Comparison of ENCODE assay signal across 9 cellular contexts in the genomic region with DNA sequence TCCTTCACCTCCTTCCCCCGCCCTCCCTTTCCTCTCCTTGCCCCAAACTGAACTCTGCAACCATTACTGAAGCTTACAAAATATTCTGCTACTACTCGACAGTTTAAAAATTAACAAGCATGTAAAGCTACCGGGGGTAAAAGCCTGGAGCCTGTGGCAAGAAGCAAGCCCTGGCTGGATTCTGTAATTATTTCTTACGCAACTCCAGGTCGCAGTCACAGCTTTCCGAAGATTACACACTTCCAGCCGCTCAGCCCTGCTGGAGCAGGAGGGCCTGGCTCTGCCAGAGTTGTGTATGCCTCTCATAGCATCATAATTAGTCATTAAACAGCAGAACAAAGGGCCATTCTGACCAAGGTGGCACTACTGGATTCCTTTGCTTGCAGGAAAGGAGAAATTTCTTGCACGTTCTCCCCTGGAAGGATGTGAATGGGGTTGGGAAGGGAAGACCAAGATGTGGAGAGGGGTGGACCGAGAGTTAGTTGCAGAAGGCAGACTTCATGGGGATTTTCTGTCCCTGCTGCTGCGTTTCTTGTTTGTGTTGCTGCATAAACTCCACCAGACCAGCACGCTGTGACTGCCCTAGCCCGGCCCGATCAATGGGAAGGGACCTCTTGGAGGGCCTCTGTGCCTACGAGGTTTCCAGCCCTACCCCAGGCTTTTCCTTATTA. TPM values are rescaled to one million over a fixed set of nuclear protein-coding genes. Genes with fewer than 3 reads are reported as not detected.
DNase-seq lines count a peak whose midpoint lies in the region; TF ChIP-seq lines count a peak whose summit lies in the region.
"Had no signal": no experiment of that assay in that cellular context is flagged by ENCODE, and none has a peak within 500 bp of the region (broad histone marks: within the 10 kb centered on the region; RNA-seq: fewer than 3 reads in every experiment).

No MANE protein-coding gene starts in this region.

- no peaks in the 10 kb centered on the region for H3K36me3 ChIP-seq in esophagus muscularis mucosa

- no peak overlapping the region for H3K4me3 Mint-ChIP-seq in activated T-helper 1 cell treated with anti-CD3 and anti-CD28 coated beads, Interleukin-12 subunit alpha, Interleukin-12 subunit beta, Interleukin-2, Interleukin-4 antibody, amounts not matched to agents 30 ng/mL and 10 ng/mL and 1 ng/mL, durations not matched to agents 14 hours and 24 hours and 36 hours

- H3K27ac ChIP-seq in esophagus muscularis mucosa (replicated peaks in 1 of 4) = peak overlapping the region; percentile 49 to 68 (median 58)

- H3K27ac Mint-ChIP-seq in activated T-helper 1 cell treated with anti-CD3 and anti-CD28 coated beads, Interleukin-12 subunit alpha, Interleukin-12 subunit beta, Interleukin-2, Interleukin-4 antibody, amounts not matched to agents 30 ng/mL and 10 ng/mL and 1 ng/mL, durations not matched to agents 14 hours and 24 hours and 36 hours = no peak overlapping the region

- H3K27me3 ChIP-seq in esophagus muscularis mucosa = no peaks in the 10 kb centered on the region

- peaks cover 6 to 20% (median 18%) of the 10 kb centered on the region in 4 donors for H3K4me1 ChIP-seq in esophagus muscularis mucosa

- H3K36me3 Mint-ChIP-seq in activated T-helper 1 cell treated with anti-CD3 and anti-CD28 coated beads, Interleukin-12 subunit alpha, Interleukin-12 subunit beta, Interleukin-2, Interleukin-4 antibody, amounts not matched to agents 30 ng/mL and 10 ng/mL and 1 ng/mL, durations not matched to agents 14 hours and 24 hours and 36 hours (ENCODE audit: low read depth) = no peaks in the 10 kb centered on the region

- H3K4me1 Mint-ChIP-seq in activated T-helper 1 cell treated with anti-CD3 and anti-CD28 coated beads, Interleukin-12 subunit alpha, Interleukin-12 subunit beta, Interleukin-2, Interleukin-4 antibody, amounts not matched to agents 30 ng/mL and 10 ng/mL and 1 ng/mL, durations not matched to agents 14 hours and 24 hours and 36 hours (ENCODE audit: low read depth) = no peaks in the 10 kb centered on the region

- DNase-seq in Daoy (ENCODE audit: low read depth) (peak; percentile 90), NOMO-1 treated with DMSO at 0.1 percent for 48 hours (lab: John Stamatoyannopoulos, UW; ENCODE audit: unreplicated experiment) (peak; percentile 94), esophagus muscularis mucosa (ENCODE audit: extremely low spot score) (peak; percentile 92), non-pigmented ciliary epithelial cell (ENCODE audit: low read depth) (peak; percentile 47), UCSD-AML1 (lab: John Stamatoyannopoulos, UW; ENCODE audit: unreplicated experiment) (no peak), GM13977 (ENCODE audit: low spot score) (no peak), dermis blood vessel endothelial cell (no peak)
- no peak for DNase-seq in activated T-helper 1 cell treated with anti-CD3 and anti-CD28 coated beads, Interleukin-12 subunit alpha, Interleukin-12 subunit beta, Interleukin-2, Interleukin-4 antibody, amounts not matched to agents 30 ng/mL and 10 ng/mL and 1 ng/mL, durations not matched to agents 14 hours and 24 hours and 36 hours (ENCODE audit: low spot score)

- TF ChIP-seq CTCF in esophagus muscularis mucosa (IDR thresholded peaks at IDR 0.05) (no peak), GM13977 (IDR thresholded peaks at IDR 0.05; ENCODE audit: extremely low read depth, insufficient read depth, missing control alignments) (no peak)

- 59% methylated on average over 14 of the region's 14 CpGs for WGBS in esophagus muscularis mucosa

- in situ Hi-C loops in GM13977 (cut with MboI; ENCODE audit: low pct_unique_long_range_greater_than_20kb, low sequenced_read_pairs, unreplicated experiment) = no loop called here

- H3K9me3 ChIP-seq in esophagus muscularis mucosa = no peaks in the 10 kb centered on the region

- no peak for TF ChIP-seq POLR2A in esophagus muscularis mucosa (IDR thresholded peaks at IDR 0.05; ENCODE audit: low read depth)

- no peak overlapping the region for H3K4me3 ChIP-seq in esophagus muscularis mucosa

- H3K9me3 Mint-ChIP-seq in activated T-helper 1 cell treated with anti-CD3 and anti-CD28 coated beads, Interleukin-12 subunit alpha, Interleukin-12 subunit beta, Interleukin-2, Interleukin-4 antibody, amounts not matched to agents 30 ng/mL and 10 ng/mL and 1 ng/mL, durations not matched to agents 14 hours and 24 hours and 36 hours = peaks cover 3% of the 10 kb centered on the region

- intact Hi-C loops in esophagus muscularis mucosa (cut with DNase I) = no loop called here
- intact Hi-C loops in activated T-helper 1 cell treated with anti-CD3 and anti-CD28 coated beads, Interleukin-12 subunit alpha, Interleukin-12 subunit beta, Interleukin-2, Interleukin-4 antibody, amounts not matched to agents 30 ng/mL and 10 ng/mL and 1 ng/mL, durations not matched to agents 14 hours and 24 hours and 36 hours (cut with micrococcal nuclease) = no loop called here

- H3K27me3 Mint-ChIP-seq in activated T-helper 1 cell treated with anti-CD3 and anti-CD28 coated beads, Interleukin-12 subunit alpha, Interleukin-12 subunit beta, Interleukin-2, Interleukin-4 antibody, amounts not matched to agents 30 ng/mL and 10 ng/mL and 1 ng/mL, durations not matched to agents 14 hours and 24 hours and 36 hours (ENCODE audit: insufficient read depth) = peaks cover 15% of the 10 kb centered on the region

- TF ChIP-seq EP300 in esophagus muscularis mucosa (IDR thresholded peaks at IDR 0.05) = no peak

RNA-seq across cellular contexts. Expression of gene FOXQ1, which starts 23.6 kb away (rescaled TPM):
- 0.06 and 0.63 TPM in 2 replicates for total RNA-seq in Daoy (2014; rRNA removed; shearing (Covaris generic))
- total RNA-seq in esophagus muscularis mucosa (1 to 10 TPM; 2.5 to 4.4 (median 2.9) TPM), dermis blood vessel endothelial cell (not detected in 2 replicates)
- total RNA-seq in activated T-helper 1 cell treated with anti-CD3 and anti-CD28 coated beads, Interleukin-12 subunit alpha, Interleukin-12 subunit beta, Interleukin-2, Interleukin-4 antibody, amounts not matched to agents 30 ng/mL and 10 ng/mL and 1 ng/mL, durations not matched to agents 14 hours and 24 hours and 36 hours = not detected in 2 replicates
- total RNA-seq: T-helper 1 cell treated with Interleukin-12 subunit alpha and Interleukin-12 subunit beta and Interleukin-4 antibody, amounts not matched to agents 30 ng/mL and 1 ng/mL, for 36 hours had no signal

RNA-seq across cellular contexts. Expression of gene FOXF2, which starts 53.9 kb away (rescaled TPM):
- 1.6 and 2.7 TPM in 2 replicates for total RNA-seq in Daoy (2014; rRNA removed; shearing (Covaris generic))
- total RNA-seq in esophagus muscularis mucosa = 100 to 1,000 TPM in 3 of 4 donors, 10 to 100 TPM in 1; 66.6 to 170 (median 120) TPM
- total RNA-seq in dermis blood vessel endothelial cell = not detected in 2 replicates
- not detected in 2 replicates for total RNA-seq in activated T-helper 1 cell treated with anti-CD3 and anti-CD28 coated beads, Interleukin-12 subunit alpha, Interleukin-12 subunit beta, Interleukin-2, Interleukin-4 antibody, amounts not matched to agents 30 ng/mL and 10 ng/mL and 1 ng/mL, durations not matched to agents 14 hours and 24 hours and 36 hours
- total RNA-seq: T-helper 1 cell treated with Interleukin-12 subunit alpha and Interleukin-12 subunit beta and Interleukin-4 antibody, amounts not matched to agents 30 ng/mL and 1 ng/mL, for 36 hours had no signal

Comparison
In these comparisons a context has a peak if more than half of its experiments do, and no peak if none do; other contexts are left out.
1. DNase-seq: peak in Daoy (single experiment), NOMO-1 treated with DMSO at 0.1 percent for 48 hours (single experiment), esophagus muscularis mucosa (single experiment) and non-pigmented ciliary epithelial cell (single experiment); none in UCSD-AML1 (single experiment), GM13977 (single experiment), dermis blood vessel endothelial cell (single experiment) and activated T-helper 1 cell treated with anti-CD3 and anti-CD28 coated beads, Interleukin-12 subunit alpha, Interleukin-12 subunit beta, Interleukin-2, Interleukin-4 antibody, amounts not matched to agents 30 ng/mL and 10 ng/mL and 1 ng/mL, durations not matched to agents 14 hours and 24 hours and 36 hours (single experiment).
2. RNA of gene FOXF2, which starts 53.9 kb away (total RNA-seq): 66.6 to 170 TPM in esophagus muscularis mucosa; 1.6 to 2.7 TPM in Daoy, not detected in dermis blood vessel endothelial cell and not detected in activated T-helper 1 cell treated with anti-CD3 and anti-CD28 coated beads, Interleukin-12 subunit alpha, Interleukin-12 subunit beta, Interleukin-2, Interleukin-4 antibody, amounts not matched to agents 30 ng/mL and 10 ng/mL and 1 ng/mL, durations not matched to agents 14 hours and 24 hours and 36 hours; every median in the first group is over 10 times any median in the second.